8 cellular contexts compared by ENCODE assay signal in genomic region chr9:4762108-4762888, GRCh38. TPM values are rescaled to one million over a fixed set of nuclear protein-coding genes. Genes with fewer than 3 reads are reported as not detected.
A peak's percentile ranks its signal among the peaks of the same experiment; 100 is the strongest.
DNase-seq lines count a peak whose midpoint lies in the region; ATAC-seq and TF ChIP-seq lines count a peak whose summit lies in the region.

No MANE protein-coding gene starts in this region.

- H3K27ac ChIP-seq in gastrocnemius medialis: peak overlapping the region; percentile 39 to 50 (median 40)

- H3K4me3 ChIP-seq in astrocyte of the cerebellum (ENCODE audit: low read depth, low read length) (no peak overlapping the region), gastrocnemius medialis (peak overlapping the region; percentile 26 to 48 (median 32))

- H3K27me3 ChIP-seq in gastrocnemius medialis: no peaks in the 10 kb centered on the region

- intact Hi-C loops in gastrocnemius medialis (cut with DNase I; ENCODE audit: low total_unique reads): loop anchor here (1.0 to 5.0 kb wide), 5 partner anchors 31 to 837 kb away; partner anchors contain the start of gene RCL1

- H3K4me1 ChIP-seq in gastrocnemius medialis: peaks cover 9 to 13% of the 10 kb centered on the region in 2 donors

- TF ChIP-seq CTCF in GM12874 (IDR thresholded peaks at IDR 0.05; ENCODE audit: insufficient read depth, low read depth, low read length) (peak; percentile 68), astrocyte of the cerebellum (IDR thresholded peaks at IDR 0.05; ENCODE audit: low read depth, low read length, missing control alignments) (peak; percentile 75), gastrocnemius medialis (IDR thresholded peaks at IDR 0.05 in 4 of 5, conservative IDR thresholded peaks at IDR 0.05 in 1 of 5) (peak; percentile 78 to 87 (median 81))

- TF ChIP-seq POLR2A in gastrocnemius medialis (IDR thresholded peaks at IDR 0.05): no peak

- in situ Hi-C loops in astrocyte of the cerebellum (cut with HindIII; ENCODE audit: low sequenced_read_pairs): no loop called here
- in situ Hi-C loops in gastrocnemius medialis (cut with MboI; ENCODE audit: low sequenced_read_pairs in 4 of 4): loop anchor here (5.0 to 25.0 kb wide), 4 partner anchors 223 to 825 kb away; partner anchors contain the start of genes JAK2 (in 4 of the 4) and PLGRKT (in 3 of the 4)

- H3K36me3 ChIP-seq in gastrocnemius medialis: no peaks in the 10 kb centered on the region

- DNase-seq in NCI-H1092 (lab: John Stamatoyannopoulos, UW) (peak; percentile 71), T-helper 22 cell (ENCODE audit: low read depth) (peak; percentile 37), astrocyte of the cerebellum (ENCODE audit: low read depth) (peak; percentile 74), hypothalamus (lab: John Stamatoyannopoulos, UW) (peak in 38 of 51 donors; percentile 6 to 77 (median 38)), gastrocnemius medialis (peak; percentile 42 to 65), GF-D8 (lab: John Stamatoyannopoulos, UW) (no peak)

- H3K9me3 ChIP-seq in gastrocnemius medialis: no peaks in the 10 kb centered on the region

- ATAC-seq in HG02588 (IDR thresholded peaks at IDR 0.05; ENCODE audit: unreplicated experiment) (peak; percentile 86), gastrocnemius medialis (peak; percentile 69 to 80)

RNA-seq across cellular contexts. Expression of gene AK3, which starts 21.3 kb away (rescaled TPM):
- 100 to 1,000 TPM; 163 to 270 (median 188) TPM for total RNA-seq in gastrocnemius medialis

RNA-seq across cellular contexts. Expression of gene RCL1, which starts 30.4 kb away (rescaled TPM):
- 10 to 100 TPM; 18.8 to 62.4 (median 26.2) TPM for total RNA-seq in gastrocnemius medialis
